Comparison of ENCODE assay signal across 1 cellular context in the genomic region with DNA sequence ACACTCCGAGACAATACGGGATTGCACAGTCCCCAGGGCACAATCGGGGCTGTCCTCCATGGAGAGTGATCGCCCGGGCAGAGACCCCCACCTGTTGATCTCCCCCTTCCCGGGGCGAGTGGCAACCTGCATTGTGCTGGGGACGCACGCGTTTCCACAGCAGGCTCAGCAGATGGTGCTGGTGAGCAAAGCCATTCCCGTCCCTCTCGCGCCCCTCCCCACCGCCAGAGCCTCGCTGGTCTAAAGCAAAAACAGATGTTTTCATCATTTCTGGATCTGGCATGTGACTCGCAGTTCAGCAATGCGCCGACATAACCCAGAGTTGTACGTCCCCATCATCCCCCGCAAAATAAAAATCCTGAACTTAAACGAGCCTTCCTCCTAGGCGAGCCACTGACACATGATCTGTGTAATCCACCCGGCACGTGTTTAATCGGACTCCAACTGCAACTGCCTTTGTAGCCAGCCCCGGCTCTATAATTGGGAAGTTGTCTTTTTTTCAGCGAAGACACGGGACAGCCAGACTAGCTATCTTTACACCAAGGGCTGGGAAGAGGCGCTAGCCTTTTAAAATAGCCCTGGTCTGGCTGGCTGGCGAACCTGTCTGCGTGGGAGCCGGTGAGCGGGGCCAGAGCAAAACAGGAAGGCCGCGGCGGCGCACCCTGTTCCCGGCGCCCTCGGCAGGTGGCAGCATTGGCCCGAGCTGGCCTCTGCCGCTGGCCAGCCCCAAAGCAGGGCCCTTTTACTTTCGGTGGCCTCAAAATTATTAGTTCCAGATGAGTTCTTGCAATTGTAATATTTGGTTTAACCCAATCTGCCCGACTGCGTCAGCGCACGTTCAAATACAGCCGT.
A peak's percentile ranks its signal among the peaks of the same experiment; 100 is the strongest.
TF ChIP-seq lines count a peak whose summit lies in the region.

No MANE protein-coding gene starts in this region.

TF ChIP-seq in HepG2, 621 proteins besides CTCF, POLR2A, EP300 and RAD21 (continued from another document and continues in another):
- TF ChIP-seq MTERF4 (CRISPR knock-in tag; IDR thresholded peaks at IDR 0.05), result no peak
- TF ChIP-seq, protein P1, sequence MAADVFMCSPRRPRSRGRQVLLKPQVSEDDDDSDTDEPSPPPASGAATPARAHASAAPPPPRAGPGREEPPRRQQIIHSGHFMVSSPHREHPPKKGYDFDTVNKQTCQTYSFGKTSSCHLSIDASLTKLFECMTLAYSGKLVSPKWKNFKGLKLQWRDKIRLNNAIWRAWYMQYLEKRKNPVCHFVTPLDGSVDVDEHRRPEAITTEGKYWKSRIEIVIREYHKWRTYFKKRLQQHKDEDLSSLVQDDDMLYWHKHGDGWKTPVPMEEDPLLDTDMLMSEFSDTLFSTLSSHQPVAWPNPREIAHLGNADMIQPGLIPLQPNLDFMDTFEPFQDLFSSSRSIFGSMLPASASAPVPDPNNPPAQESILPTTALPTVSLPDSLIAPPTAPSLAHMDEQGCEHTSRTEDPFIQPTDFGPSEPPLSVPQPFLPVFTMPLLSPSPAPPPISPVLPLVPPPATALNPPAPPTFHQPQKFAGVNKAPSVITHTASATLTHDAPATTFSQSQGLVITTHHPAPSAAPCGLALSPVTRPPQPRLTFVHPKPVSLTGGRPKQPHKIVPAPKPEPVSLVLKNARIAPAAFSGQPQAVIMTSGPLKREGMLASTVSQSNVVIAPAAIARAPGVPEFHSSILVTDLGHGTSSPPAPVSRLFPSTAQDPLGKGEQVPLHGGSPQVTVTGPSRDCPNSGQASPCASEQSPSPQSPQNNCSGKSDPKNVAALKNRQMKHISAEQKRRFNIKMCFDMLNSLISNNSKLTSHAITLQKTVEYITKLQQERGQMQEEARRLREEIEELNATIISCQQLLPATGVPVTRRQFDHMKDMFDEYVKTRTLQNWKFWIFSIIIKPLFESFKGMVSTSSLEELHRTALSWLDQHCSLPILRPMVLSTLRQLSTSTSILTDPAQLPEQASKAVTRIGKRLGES (CRISPR knock-in tag; IDR thresholded peaks at IDR 0.05; ENCODE audit: borderline replicate concordance), result no peak
- no peak for TF ChIP-seq ESRRA (CRISPR knock-in tag; IDR thresholded peaks at IDR 0.05; ENCODE audit: low read depth)
- TF ChIP-seq SSRP1 (CRISPR knock-in tag; IDR thresholded peaks at IDR 0.05), result no peak
- TF ChIP-seq ELF1 (CRISPR knock-in tag; IDR thresholded peaks at IDR 0.05), result no peak
- TF ChIP-seq AKAP8 (CRISPR knock-in tag; IDR thresholded peaks at IDR 0.05), result no peak
- no peak for TF ChIP-seq ZKSCAN1 (IDR thresholded peaks at IDR 0.05; ENCODE audit: low read length)
- TF ChIP-seq MED8 (CRISPR knock-in tag; IDR thresholded peaks at IDR 0.05; ENCODE audit: insufficient replicate concordance), result no peak
- no peak for TF ChIP-seq ZNF143 (CRISPR knock-in tag; IDR thresholded peaks at IDR 0.05)
- TF ChIP-seq, protein P2, sequence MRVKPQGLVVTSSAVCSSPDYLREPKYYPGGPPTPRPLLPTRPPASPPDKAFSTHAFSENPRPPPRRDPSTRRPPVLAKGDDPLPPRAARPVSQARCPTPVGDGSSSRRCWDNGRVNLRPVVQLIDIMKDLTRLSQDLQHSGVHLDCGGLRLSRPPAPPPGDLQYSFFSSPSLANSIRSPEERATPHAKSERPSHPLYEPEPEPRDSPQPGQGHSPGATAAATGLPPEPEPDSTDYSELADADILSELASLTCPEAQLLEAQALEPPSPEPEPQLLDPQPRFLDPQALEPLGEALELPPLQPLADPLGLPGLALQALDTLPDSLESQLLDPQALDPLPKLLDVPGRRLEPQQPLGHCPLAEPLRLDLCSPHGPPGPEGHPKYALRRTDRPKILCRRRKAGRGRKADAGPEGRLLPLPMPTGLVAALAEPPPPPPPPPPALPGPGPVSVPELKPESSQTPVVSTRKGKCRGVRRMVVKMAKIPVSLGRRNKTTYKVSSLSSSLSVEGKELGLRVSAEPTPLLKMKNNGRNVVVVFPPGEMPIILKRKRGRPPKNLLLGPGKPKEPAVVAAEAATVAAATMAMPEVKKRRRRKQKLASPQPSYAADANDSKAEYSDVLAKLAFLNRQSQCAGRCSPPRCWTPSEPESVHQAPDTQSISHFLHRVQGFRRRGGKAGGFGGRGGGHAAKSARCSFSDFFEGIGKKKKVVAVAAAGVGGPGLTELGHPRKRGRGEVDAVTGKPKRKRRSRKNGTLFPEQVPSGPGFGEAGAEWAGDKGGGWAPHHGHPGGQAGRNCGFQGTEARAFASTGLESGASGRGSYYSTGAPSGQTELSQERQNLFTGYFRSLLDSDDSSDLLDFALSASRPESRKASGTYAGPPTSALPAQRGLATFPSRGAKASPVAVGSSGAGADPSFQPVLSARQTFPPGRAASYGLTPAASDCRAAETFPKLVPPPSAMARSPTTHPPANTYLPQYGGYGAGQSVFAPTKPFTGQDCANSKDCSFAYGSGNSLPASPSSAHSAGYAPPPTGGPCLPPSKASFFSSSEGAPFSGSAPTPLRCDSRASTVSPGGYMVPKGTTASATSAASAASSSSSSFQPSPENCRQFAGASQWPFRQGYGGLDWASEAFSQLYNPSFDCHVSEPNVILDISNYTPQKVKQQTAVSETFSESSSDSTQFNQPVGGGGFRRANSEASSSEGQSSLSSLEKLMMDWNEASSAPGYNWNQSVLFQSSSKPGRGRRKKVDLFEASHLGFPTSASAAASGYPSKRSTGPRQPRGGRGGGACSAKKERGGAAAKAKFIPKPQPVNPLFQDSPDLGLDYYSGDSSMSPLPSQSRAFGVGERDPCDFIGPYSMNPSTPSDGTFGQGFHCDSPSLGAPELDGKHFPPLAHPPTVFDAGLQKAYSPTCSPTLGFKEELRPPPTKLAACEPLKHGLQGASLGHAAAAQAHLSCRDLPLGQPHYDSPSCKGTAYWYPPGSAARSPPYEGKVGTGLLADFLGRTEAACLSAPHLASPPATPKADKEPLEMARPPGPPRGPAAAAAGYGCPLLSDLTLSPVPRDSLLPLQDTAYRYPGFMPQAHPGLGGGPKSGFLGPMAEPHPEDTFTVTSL (CRISPR knock-in tag; IDR thresholded peaks at IDR 0.05; ENCODE audit: borderline replicate concordance), result no peak
- TF ChIP-seq, protein P3, sequence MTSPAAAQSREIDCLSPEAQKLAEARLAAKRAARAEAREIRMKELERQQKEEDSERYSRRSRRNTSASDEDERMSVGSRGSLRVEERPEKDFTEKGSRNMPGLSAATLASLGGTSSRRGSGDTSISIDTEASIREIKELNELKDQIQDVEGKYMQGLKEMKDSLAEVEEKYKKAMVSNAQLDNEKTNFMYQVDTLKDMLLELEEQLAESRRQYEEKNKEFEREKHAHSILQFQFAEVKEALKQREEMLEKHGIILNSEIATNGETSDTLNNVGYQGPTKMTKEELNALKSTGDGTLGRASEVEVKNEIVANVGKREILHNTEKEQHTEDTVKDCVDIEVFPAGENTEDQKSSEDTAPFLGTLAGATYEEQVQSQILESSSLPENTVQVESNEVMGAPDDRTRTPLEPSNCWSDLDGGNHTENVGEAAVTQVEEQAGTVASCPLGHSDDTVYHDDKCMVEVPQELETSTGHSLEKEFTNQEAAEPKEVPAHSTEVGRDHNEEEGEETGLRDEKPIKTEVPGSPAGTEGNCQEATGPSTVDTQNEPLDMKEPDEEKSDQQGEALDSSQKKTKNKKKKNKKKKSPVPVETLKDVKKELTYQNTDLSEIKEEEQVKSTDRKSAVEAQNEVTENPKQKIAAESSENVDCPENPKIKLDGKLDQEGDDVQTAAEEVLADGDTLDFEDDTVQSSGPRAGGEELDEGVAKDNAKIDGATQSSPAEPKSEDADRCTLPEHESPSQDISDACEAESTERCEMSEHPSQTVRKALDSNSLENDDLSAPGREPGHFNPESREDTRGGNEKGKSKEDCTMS (CRISPR knock-in tag; conservative IDR thresholded peaks at IDR 0.05), result no peak
- no peak for TF ChIP-seq NFYB (CRISPR knock-in tag; IDR thresholded peaks at IDR 0.05)
- no peak for TF ChIP-seq REXO4 (CRISPR knock-in tag; IDR thresholded peaks at IDR 0.05; ENCODE audit: borderline replicate concordance)
- no peak for TF ChIP-seq HMG20B (CRISPR knock-in tag; conservative IDR thresholded peaks at IDR 0.05)
- TF ChIP-seq NAIF1 (CRISPR knock-in tag; IDR thresholded peaks at IDR 0.05; ENCODE audit: borderline replicate concordance), result no peak
- TF ChIP-seq MXI1 (IDR thresholded peaks at IDR 0.05; ENCODE audit: borderline replicate concordance, low read depth, low read length), result peak; percentile 30; the same call in 1 of the 3 replicates
- no peak for TF ChIP-seq PCBP1 (IDR thresholded peaks at IDR 0.05; ENCODE audit: borderline replicate concordance, low read depth, low read length)
- TF ChIP-seq KLF12 (CRISPR knock-in tag; IDR thresholded peaks at IDR 0.05; ENCODE audit: borderline replicate concordance), result no peak
- TF ChIP-seq, protein P4, sequence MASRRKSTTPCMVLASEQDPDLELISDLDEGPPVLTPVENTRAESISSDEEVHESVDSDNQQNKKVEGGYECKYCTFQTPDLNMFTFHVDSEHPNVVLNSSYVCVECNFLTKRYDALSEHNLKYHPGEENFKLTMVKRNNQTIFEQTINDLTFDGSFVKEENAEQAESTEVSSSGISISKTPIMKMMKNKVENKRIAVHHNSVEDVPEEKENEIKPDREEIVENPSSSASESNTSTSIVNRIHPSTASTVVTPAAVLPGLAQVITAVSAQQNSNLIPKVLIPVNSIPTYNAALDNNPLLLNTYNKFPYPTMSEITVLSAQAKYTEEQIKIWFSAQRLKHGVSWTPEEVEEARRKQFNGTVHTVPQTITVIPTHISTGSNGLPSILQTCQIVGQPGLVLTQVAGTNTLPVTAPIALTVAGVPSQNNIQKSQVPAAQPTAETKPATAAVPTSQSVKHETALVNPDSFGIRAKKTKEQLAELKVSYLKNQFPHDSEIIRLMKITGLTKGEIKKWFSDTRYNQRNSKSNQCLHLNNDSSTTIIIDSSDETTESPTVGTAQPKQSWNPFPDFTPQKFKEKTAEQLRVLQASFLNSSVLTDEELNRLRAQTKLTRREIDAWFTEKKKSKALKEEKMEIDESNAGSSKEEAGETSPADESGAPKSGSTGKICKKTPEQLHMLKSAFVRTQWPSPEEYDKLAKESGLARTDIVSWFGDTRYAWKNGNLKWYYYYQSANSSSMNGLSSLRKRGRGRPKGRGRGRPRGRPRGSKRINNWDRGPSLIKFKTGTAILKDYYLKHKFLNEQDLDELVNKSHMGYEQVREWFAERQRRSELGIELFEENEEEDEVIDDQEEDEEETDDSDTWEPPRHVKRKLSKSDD (CRISPR knock-in tag; IDR thresholded peaks at IDR 0.05; ENCODE audit: low read depth), result no peak
- no peak for TF ChIP-seq ISX (CRISPR knock-in tag; conservative IDR thresholded peaks at IDR 0.05)
- TF ChIP-seq BATF2 (CRISPR knock-in tag; IDR thresholded peaks at IDR 0.05), result peak; percentile 41; the same call in 1 of the 2 replicates
- TF ChIP-seq FLYWCH1 (CRISPR knock-in tag; IDR thresholded peaks at IDR 0.05), result no peak
- TF ChIP-seq ZNF773 (CRISPR knock-in tag; IDR thresholded peaks at IDR 0.05; ENCODE audit: borderline replicate concordance), result no peak
- TF ChIP-seq ZC3H13 (CRISPR knock-in tag; IDR thresholded peaks at IDR 0.05), result no peak
- no peak for TF ChIP-seq ZNF24 (IDR thresholded peaks at IDR 0.05)
- TF ChIP-seq TFE3 (CRISPR knock-in tag; IDR thresholded peaks at IDR 0.05), result no peak
- TF ChIP-seq, protein P5, sequence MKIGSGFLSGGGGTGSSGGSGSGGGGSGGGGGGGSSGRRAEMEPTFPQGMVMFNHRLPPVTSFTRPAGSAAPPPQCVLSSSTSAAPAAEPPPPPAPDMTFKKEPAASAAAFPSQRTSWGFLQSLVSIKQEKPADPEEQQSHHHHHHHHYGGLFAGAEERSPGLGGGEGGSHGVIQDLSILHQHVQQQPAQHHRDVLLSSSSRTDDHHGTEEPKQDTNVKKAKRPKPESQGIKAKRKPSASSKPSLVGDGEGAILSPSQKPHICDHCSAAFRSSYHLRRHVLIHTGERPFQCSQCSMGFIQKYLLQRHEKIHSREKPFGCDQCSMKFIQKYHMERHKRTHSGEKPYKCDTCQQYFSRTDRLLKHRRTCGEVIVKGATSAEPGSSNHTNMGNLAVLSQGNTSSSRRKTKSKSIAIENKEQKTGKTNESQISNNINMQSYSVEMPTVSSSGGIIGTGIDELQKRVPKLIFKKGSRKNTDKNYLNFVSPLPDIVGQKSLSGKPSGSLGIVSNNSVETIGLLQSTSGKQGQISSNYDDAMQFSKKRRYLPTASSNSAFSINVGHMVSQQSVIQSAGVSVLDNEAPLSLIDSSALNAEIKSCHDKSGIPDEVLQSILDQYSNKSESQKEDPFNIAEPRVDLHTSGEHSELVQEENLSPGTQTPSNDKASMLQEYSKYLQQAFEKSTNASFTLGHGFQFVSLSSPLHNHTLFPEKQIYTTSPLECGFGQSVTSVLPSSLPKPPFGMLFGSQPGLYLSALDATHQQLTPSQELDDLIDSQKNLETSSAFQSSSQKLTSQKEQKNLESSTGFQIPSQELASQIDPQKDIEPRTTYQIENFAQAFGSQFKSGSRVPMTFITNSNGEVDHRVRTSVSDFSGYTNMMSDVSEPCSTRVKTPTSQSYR (CRISPR knock-in tag; IDR thresholded peaks at IDR 0.05; ENCODE audit: borderline replicate concordance), result peak; percentile 62; the same call in 1 of the 2 replicates
- TF ChIP-seq ZSCAN21 (CRISPR knock-in tag; IDR thresholded peaks at IDR 0.05; ENCODE audit: borderline replicate concordance), result no peak
- no peak for TF ChIP-seq MAFG (CRISPR knock-in tag; IDR thresholded peaks at IDR 0.05)
- peak in 1 of 2 experiments; percentile 60; a peak in 1 of 4 replicates for TF ChIP-seq ATF4 (CRISPR knock-in tag; IDR thresholded peaks at IDR 0.05)
- TF ChIP-seq EEA1 (CRISPR knock-in tag; IDR thresholded peaks at IDR 0.05; ENCODE audit: borderline replicate concordance), result 0 out of 2 replicates have a peak, but pooled peaks have one; percentile 55
